Comparison of ENCODE assay signal across 8 cellular contexts in genomic region chr9:134449180-134449916, GRCh38.
A peak's percentile ranks its signal among the peaks of the same experiment; 100 is the strongest.
DNase-seq lines count a peak whose midpoint lies in the region; ATAC-seq and TF ChIP-seq lines count a peak whose summit lies in the region.

No MANE protein-coding gene starts in this region.

- no peaks in the 10 kb centered on the region for H3K36me3 ChIP-seq in MG63
- no peaks in the 10 kb centered on the region for H3K36me3 ChIP-seq in SK-N-SH (replicated peaks in 1 of 2; ENCODE audit: control insufficient read depth in 1 of 2, insufficient read depth in 2 of 2, low read length in 1 of 2)
- no peaks in the 10 kb centered on the region for H3K36me3 ChIP-seq in parathyroid adenoma (ENCODE audit: control insufficient read depth, insufficient read depth, low read length)
- no peaks in the 10 kb centered on the region for H3K36me3 ChIP-seq in upper lobe of right lung

- H3K9me2 ChIP-seq in SK-N-SH = no peaks in the 10 kb centered on the region

- peaks cover 14% of the 10 kb centered on the region for H3K9me3 Mint-ChIP-seq in activated naive CD4-positive, alpha-beta T cell treated with anti-CD3 and anti-CD28 coated beads, Interleukin-2, amount 10 ng/mL, durations not matched to agents 7 days and 5 days

- H3K27me3 ChIP-seq in MG63 = no peaks in the 10 kb centered on the region
- no peaks in the 10 kb centered on the region for H3K27me3 ChIP-seq in SK-N-SH (ENCODE audit: insufficient read depth)
- no peaks in the 10 kb centered on the region for H3K27me3 ChIP-seq in parathyroid adenoma (ENCODE audit: control insufficient read depth, insufficient read depth, low read length)
- H3K27me3 ChIP-seq in upper lobe of right lung = no peaks in the 10 kb centered on the region

- peaks cover 6% of the 10 kb centered on the region for H3K4me1 Mint-ChIP-seq in activated naive CD4-positive, alpha-beta T cell treated with anti-CD3 and anti-CD28 coated beads, Interleukin-2, amount 10 ng/mL, durations not matched to agents 7 days and 5 days

- 7% methylated on average over 7 of the region's 10 CpGs for WGBS in SK-N-SH (ENCODE audit: low lambda C conversion rate)

- H3K79me2 ChIP-seq in SK-N-SH (ENCODE audit: insufficient read depth) (no peaks in the 10 kb centered on the region), parathyroid adenoma (no peaks in the 10 kb centered on the region)

- H3K27ac Mint-ChIP-seq in activated naive CD4-positive, alpha-beta T cell treated with anti-CD3 and anti-CD28 coated beads, Interleukin-2, amount 10 ng/mL, durations not matched to agents 7 days and 5 days = no peak overlapping the region

- ATAC-seq in GM21619 (IDR thresholded peaks at IDR 0.05; ENCODE audit: unreplicated experiment) (peak; percentile 88), upper lobe of right lung (peak; percentile 98)

- H3K4me2 ChIP-seq in SK-N-SH = no peak overlapping the region; the same call in 1 of the 2 replicates
- H3K4me2 ChIP-seq in parathyroid adenoma (ENCODE audit: low read length) = no peak overlapping the region

- CTCF ChIA-PET in SK-N-SH (lab: Yijun Ruan, JAX) = interaction anchor here (0.5 to 10.5 kb wide), 88 partner anchors 9 to 1018 kb away, joined by 3 to 384 read pairs (median 4); partner anchors contain the start of genes COL5A1, OLFM1 and RNU6ATAC
- CTCF ChIA-PET in activated naive CD4-positive, alpha-beta T cell treated with anti-CD3 and anti-CD28 coated beads, Interleukin-2, amount 10 ng/mL, durations not matched to agents 7 days and 5 days (lab: Charles Lee) = interaction anchor here (0.7 to 1.5 kb wide), 7 partner anchors 9 to 294 kb away, joined by 3 to 5 read pairs (median 3); no protein-coding TSS in a partner anchor

- no peaks in the 10 kb centered on the region for H4K20me1 ChIP-seq in SK-N-SH (ENCODE audit: insufficient read depth)

- intact Hi-C loops in upper lobe of right lung (cut with DNase I) = no loop called here

- peaks cover 3% of the 10 kb centered on the region for H3K36me3 Mint-ChIP-seq in activated naive CD4-positive, alpha-beta T cell treated with anti-CD3 and anti-CD28 coated beads, Interleukin-2, amount 10 ng/mL, durations not matched to agents 7 days and 5 days

- peak; percentile 100 for TF ChIP-seq RAD21 in SK-N-SH (IDR thresholded peaks at IDR 0.05; ENCODE audit: low read length)

- peaks cover 11% of the 10 kb centered on the region for H3F3A ChIP-seq in SK-N-SH (replicated peaks; ENCODE audit: insufficient read depth)

- H2AFZ ChIP-seq in SK-N-SH (ENCODE audit: low read depth) = peak overlapping the region; percentile 31; the same call in 1 of the 2 replicates
- H2AFZ ChIP-seq in parathyroid adenoma = no peak overlapping the region

- no peak for TF ChIP-seq EP300 in SK-N-SH (IDR thresholded peaks at IDR 0.05; ENCODE audit: borderline replicate concordance in 1 of 2, low read depth in 1 of 2, low read length in 1 of 2)

- H3K4me3 ChIP-seq in MG63 (no peak overlapping the region), SK-N-SH (ENCODE audit: low read depth in 2 of 2, low read length in 1 of 2) (no peak overlapping the region; a peak in 1 of 4 replicates), parathyroid adenoma (ENCODE audit: low read depth, low read length) (no peak overlapping the region), upper lobe of right lung (no peak overlapping the region)

- peaks cover 42% of the 10 kb centered on the region for H3K27me3 Mint-ChIP-seq in activated naive CD4-positive, alpha-beta T cell treated with anti-CD3 and anti-CD28 coated beads, Interleukin-2, amount 10 ng/mL, durations not matched to agents 7 days and 5 days

- H3K9me3 ChIP-seq in MG63 = peaks cover 9% of the 10 kb centered on the region
- H3K9me3 ChIP-seq in SK-N-SH = peaks cover 8% of the 10 kb centered on the region; the same call in 1 of the 2 replicates
- no peaks in the 10 kb centered on the region for H3K9me3 ChIP-seq in parathyroid adenoma (ENCODE audit: control insufficient read depth, low read length)
- H3K9me3 ChIP-seq in upper lobe of right lung = peaks cover 8% of the 10 kb centered on the region

- DNase-seq in DMS153 (lab: John Stamatoyannopoulos, UW) (peak; percentile 71), MG63 (peak; percentile 88), SK-N-SH (peak; percentile 97), glomerular visceral epithelial cell (ENCODE audit: extremely low spot score) (peak; percentile 91), upper lobe of right lung (peak; percentile 92)
- peak; percentile 85 for DNase-seq in activated naive CD4-positive, alpha-beta T cell treated with anti-CD3 and anti-CD28 coated beads, Interleukin-2, amount 10 ng/mL, durations not matched to agents 7 days and 5 days

- H3K4me3 Mint-ChIP-seq in activated naive CD4-positive, alpha-beta T cell treated with anti-CD3 and anti-CD28 coated beads, Interleukin-2, amount 10 ng/mL, durations not matched to agents 7 days and 5 days = no peak overlapping the region

- POLR2A ChIA-PET in SK-N-SH (lab: Yijun Ruan, JAX) = no interaction called here

- TF ChIP-seq CTCF in SK-N-SH (IDR thresholded peaks at IDR 0.05) = peak; percentile 90
- TF ChIP-seq CTCF in parathyroid adenoma (IDR thresholded peaks at IDR 0.05) = peak; percentile 81
- peak; percentile 88 for TF ChIP-seq CTCF in upper lobe of right lung (IDR thresholded peaks at IDR 0.05)

- H3K4me1 ChIP-seq in SK-N-SH (ENCODE audit: control insufficient read depth in 1 of 2, insufficient read depth in 2 of 2, low read depth in 1 of 2, low read length in 1 of 2) = peaks cover 4 to 13% of the 10 kb centered on the region in 2 experiments; a peak in 2 of 4 replicates
- H3K4me1 ChIP-seq in parathyroid adenoma = no peaks in the 10 kb centered on the region
- H3K4me1 ChIP-seq in upper lobe of right lung = no peaks in the 10 kb centered on the region

- H3K9ac ChIP-seq in SK-N-SH = no peak overlapping the region; the same call in 1 of the 2 replicates
- H3K9ac ChIP-seq in parathyroid adenoma = no peak overlapping the region

- peak overlapping the region; percentile 36 to 48; a peak in 2 of 4 replicates for H3K27ac ChIP-seq in SK-N-SH (ENCODE audit: low read depth in 2 of 2, low read length in 1 of 2)
- no peak overlapping the region for H3K27ac ChIP-seq in parathyroid adenoma
- H3K27ac ChIP-seq in upper lobe of right lung = no peak overlapping the region

TF ChIP-seq in SK-N-SH, 30 proteins besides CTCF, POLR2A, EP300 and RAD21 (continues in another document):
- TF ChIP-seq IRF3 (IDR thresholded peaks at IDR 0.05; ENCODE audit: low read depth, low read length) = no peak
- no peak for TF ChIP-seq RXRA (IDR thresholded peaks at IDR 0.05; ENCODE audit: borderline replicate concordance, low read depth)
- no peak for TF ChIP-seq ZBTB33 (IDR thresholded peaks at IDR 0.05; ENCODE audit: borderline replicate concordance, low read depth)
- TF ChIP-seq JUND (IDR thresholded peaks at IDR 0.05) = no peak
- no peak for TF ChIP-seq FOSL2 (IDR thresholded peaks at IDR 0.05; ENCODE audit: borderline replicate concordance, low read depth)
- TF ChIP-seq REST (IDR thresholded peaks at IDR 0.05; ENCODE audit: low read depth, low read length) = no peak
- no peak for TF ChIP-seq FOXM1 (IDR thresholded peaks at IDR 0.05; ENCODE audit: low read depth)
- peak; percentile 99 for TF ChIP-seq SMC3 (IDR thresholded peaks at IDR 0.05; ENCODE audit: low read depth, low read length)

Comparison
In these comparisons a context has a peak if more than half of its experiments do, and no peak if none do; other contexts are left out.
1. H3K27ac ChIP-seq: peak in SK-N-SH (2 of 2); none in parathyroid adenoma (single experiment) and upper lobe of right lung (single experiment).
2. Peak in every context shown above with its lines, with median percentiles within 50 percentile points of each other: DNase-seq and CTCF ChIP-seq.